Comparison of ENCODE assay signal across 15 cellular contexts in the genomic region with DNA sequence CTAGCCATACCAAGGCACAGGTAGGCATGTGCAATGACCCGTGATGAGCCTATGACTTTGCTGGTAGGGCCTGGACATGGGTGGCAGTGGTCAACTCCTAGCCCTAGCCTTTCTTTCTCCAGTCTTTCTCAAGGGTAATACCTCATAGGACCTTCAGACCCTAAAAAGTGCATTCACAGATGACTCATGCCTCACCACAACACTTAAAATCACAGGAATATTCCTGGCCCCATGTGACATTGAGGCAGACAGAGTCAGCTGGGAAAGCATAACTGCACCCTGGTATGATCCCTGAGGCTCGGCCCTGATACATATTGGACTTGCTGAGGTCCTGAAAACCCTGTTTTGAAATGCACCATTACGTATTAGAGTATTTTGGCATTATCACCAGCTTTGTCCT.
"Had no signal": no experiment of that assay in that cellular context is flagged by ENCODE, and none has a peak within 500 bp of the region (broad histone marks: within the 10 kb centered on the region; RNA-seq: fewer than 3 reads in every experiment).

No MANE protein-coding gene starts in this region.

- DNase-seq: activated effector memory CD4-positive, alpha-beta T cell treated with Interleukin-2 at 50 U/mL for 16 hours; activated T-cell treated with anti-CD3 and anti-CD28 coated beads, Interleukin-2, amount 50 U/mL, for 1 hour; anterior cingulate cortex; caudate nucleus; cortex of kidney; effector memory CD8-positive, alpha-beta T cell; head of caudate nucleus; left lung; mesendoderm; nephron progenitor cell; sigmoid colon; stimulated activated CD4-positive, alpha-beta T cell treated with anti-CD3 and anti-CD28 coated beads, Interleukin-2, amount 100 ng/mL, for 48 hours; stimulated activated naive CD4-positive, alpha-beta T cell treated with Interleukin-2 at 50 U/mL for 16 hours; T-helper 2 cell; trophoblast cell had no signal
